ENCODE assay signal across 9 cellular contexts in genomic region chr7:157009778-157010587, GRCh38. TPM values are rescaled to one million over a fixed set of nuclear protein-coding genes. Genes with fewer than 3 reads are reported as not detected.
DNase-seq lines count a peak whose midpoint lies in the region; ATAC-seq and TF ChIP-seq lines count a peak whose summit lies in the region.
"Had no signal": no experiment of that assay in that cellular context is flagged by ENCODE, and none has a peak within 500 bp of the region (broad histone marks: within the 10 kb centered on the region; RNA-seq: fewer than 3 reads in every experiment).

No MANE protein-coding gene starts in this region.

- H3K27ac ChIP-seq in HL-60 (replicated peaks) = no peak overlapping the region
- no peak overlapping the region for H3K27ac ChIP-seq in effector memory CD4-positive, alpha-beta T cell (ENCODE audit: insufficient read depth, low read length, poor library complexity, severe bottlenecking)
- H3K27ac ChIP-seq: SJSA1 had no signal

- H3K4me1 Mint-ChIP-seq in progenitor cell of endocrine pancreas (ENCODE audit: low read depth) = peaks cover 43% of the 10 kb centered on the region

- H3K9me3 Mint-ChIP-seq in progenitor cell of endocrine pancreas (ENCODE audit: low read depth) = no peaks in the 10 kb centered on the region

- peak; percentile 61 for DNase-seq in GM10266 (ENCODE audit: extremely low spot score)
- no peak for DNase-seq in HL-60 (ENCODE audit: low read depth in 1 of 2, low spot score in 1 of 2)
- DNase-seq in effector memory CD4-positive, alpha-beta T cell = no peak
- DNase-seq in progenitor cell of endocrine pancreas (ENCODE audit: low spot score, unreplicated experiment) = no peak
- no peak for DNase-seq in dermis blood vessel endothelial cell
- no peak for DNase-seq in SW 1271 (lab: John Stamatoyannopoulos, UW)
- DNase-seq in AG08395 (ENCODE audit: low spot score) = no peak

- ATAC-seq in GM21390 (IDR thresholded peaks at IDR 0.05; ENCODE audit: unreplicated experiment) = peak; percentile 35

- H3K4me3 ChIP-seq in HL-60 (replicated peaks; ENCODE audit: insufficient read depth, low read length) = peak overlapping the region; percentile 40
- H3K4me3 ChIP-seq in effector memory CD4-positive, alpha-beta T cell (ENCODE audit: insufficient read depth, low read depth, low read length, poor library complexity, severe bottlenecking) = peak overlapping the region; percentile 44
- H3K4me3 ChIP-seq: SJSA1 had no signal

- peaks cover 19% of the 10 kb centered on the region for H3K27me3 Mint-ChIP-seq in progenitor cell of endocrine pancreas

- TF ChIP-seq CTCF in GM10266 (IDR thresholded peaks at IDR 0.05; ENCODE audit: control insufficient read depth, insufficient read depth, low read depth, missing control alignments) (no peak), HL-60 (IDR thresholded peaks at IDR 0.05; ENCODE audit: insufficient read depth, low read length) (no peak), progenitor cell of endocrine pancreas (IDR thresholded peaks at IDR 0.05; ENCODE audit: unreplicated experiment) (no peak)

- no peaks in the 10 kb centered on the region for H3K9me3 ChIP-seq in effector memory CD4-positive, alpha-beta T cell (ENCODE audit: control insufficient read depth, low read length)
- H3K9me3 ChIP-seq: SJSA1 had no signal

- H3K36me3 ChIP-seq in effector memory CD4-positive, alpha-beta T cell (ENCODE audit: control insufficient read depth, insufficient read depth, low read length) = no peaks in the 10 kb centered on the region
- H3K36me3 ChIP-seq: SJSA1 had no signal

- peaks cover 84% of the 10 kb centered on the region for H3K27me3 ChIP-seq in HL-60 (ENCODE audit: insufficient read depth, poor library complexity, severe bottlenecking)
- H3K27me3 ChIP-seq in effector memory CD4-positive, alpha-beta T cell (replicated peaks; ENCODE audit: control insufficient read depth, insufficient read depth, low read length, poor library complexity, severe bottlenecking) = peaks cover 54% of the 10 kb centered on the region

- peaks cover 8% of the 10 kb centered on the region for H3K36me3 Mint-ChIP-seq in progenitor cell of endocrine pancreas (ENCODE audit: insufficient read depth)

- H3K4me1 ChIP-seq in effector memory CD4-positive, alpha-beta T cell (ENCODE audit: control insufficient read depth, insufficient read depth, low read length, poor library complexity, severe bottlenecking) = peaks cover 24% of the 10 kb centered on the region

- peak overlapping the region; percentile 92 for H3K4me3 Mint-ChIP-seq in progenitor cell of endocrine pancreas (ENCODE audit: low read depth)

- H3K27ac Mint-ChIP-seq in progenitor cell of endocrine pancreas = peak overlapping the region; percentile 56

RNA-seq across cellular contexts. Expression of gene MNX1, which starts 0.5 kb away (rescaled TPM):
- total RNA-seq in progenitor cell of endocrine pancreas = 86.5 and 103 TPM in 2 replicates
- not detected in 2 replicates for total RNA-seq in dermis blood vessel endothelial cell
- total RNA-seq: SJSA1 had no signal

Comparison
In these comparisons a context has a peak if more than half of its experiments do, and no peak if none do; other contexts are left out.
1. RNA of gene MNX1, which starts 0.5 kb away (total RNA-seq): 86.5 to 103 TPM in progenitor cell of endocrine pancreas; not detected in dermis blood vessel endothelial cell; every median in the first group is over 10 times any median in the second.